11 cellular contexts compared by ENCODE assay signal in the genomic region with DNA sequence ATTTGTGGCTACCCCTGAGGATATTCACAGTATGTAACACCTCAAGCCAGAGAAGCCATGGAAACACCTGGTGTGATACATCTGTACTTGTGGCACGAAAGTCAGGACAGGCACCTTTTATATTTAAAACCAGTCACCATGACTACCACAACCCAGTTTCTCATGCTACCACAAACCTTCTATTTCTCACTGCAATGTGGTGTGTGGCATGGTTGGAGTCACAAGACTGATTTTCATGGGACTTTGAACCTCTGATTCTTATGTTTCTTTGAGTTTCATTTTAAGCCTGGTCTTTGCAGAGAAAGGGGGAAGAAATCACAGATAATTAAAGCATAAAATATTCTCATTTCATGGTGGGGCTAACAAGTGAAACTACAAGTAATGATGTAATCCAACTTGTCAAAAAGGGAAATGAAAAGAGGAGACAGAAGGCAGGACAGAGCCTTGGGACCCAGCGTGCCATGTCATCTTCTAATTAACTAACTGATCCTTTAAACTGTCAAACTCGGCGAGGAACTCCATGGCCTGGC.
DNase-seq lines count a peak whose midpoint lies in the region; ATAC-seq and TF ChIP-seq lines count a peak whose summit lies in the region.
"Had no signal": no experiment of that assay in that cellular context is flagged by ENCODE, and none has a peak within 500 bp of the region (broad histone marks: within the 10 kb centered on the region; RNA-seq: fewer than 3 reads in every experiment).

No MANE protein-coding gene starts in this region.

- no peaks in the 10 kb centered on the region for H3K9me3 ChIP-seq in Karpas-422 (ENCODE audit: low read length)
- H3K9me3 ChIP-seq: esophagus muscularis mucosa, vagina had no signal

- peak overlapping the region; percentile 71 for H3K9ac ChIP-seq in Karpas-422 (ENCODE audit: low read length)

- ATAC-seq in HG02763 (IDR thresholded peaks at IDR 0.05; ENCODE audit: unreplicated experiment) (peak; percentile 93), SK-N-SH treated with all-trans-retinoic acid at 6 μM for 48 hours (no peak)
- peak; percentile 43 for ATAC-seq in stimulated activated naive CD8-positive, alpha-beta T cell treated with anti-CD3 and anti-CD28 coated beads, Interleukin-15, Interleukin-2, amounts not matched to agents 100 U/mL and 50 U/mL, for 24 hours

- no peaks in the 10 kb centered on the region for H3K9me2 ChIP-seq in Karpas-422 (replicated peaks; ENCODE audit: insufficient read depth, low read length)

- H2AFZ ChIP-seq in Karpas-422 (ENCODE audit: low read length) = no peak overlapping the region

- peak overlapping the region; percentile 74 for H3K4me3 ChIP-seq in Karpas-422 (ENCODE audit: low read length)
- H3K4me3 ChIP-seq: esophagus muscularis mucosa, vagina had no signal

- no peaks in the 10 kb centered on the region for H3K27me3 ChIP-seq in Karpas-422 (ENCODE audit: low read length)
- H3K27me3 ChIP-seq: esophagus muscularis mucosa, vagina had no signal

- H4K20me1 ChIP-seq in Karpas-422 (ENCODE audit: insufficient read depth, low read depth, low read length) = no peaks in the 10 kb centered on the region

- DNase-seq in NCI-H82 (lab: John Stamatoyannopoulos, UW) (peak; percentile 12), NCI-H82 treated with DMSO at 0.1 percent for 48 hours (lab: John Stamatoyannopoulos, UW; ENCODE audit: unreplicated experiment) (no peak), Karpas-422 (peak; percentile 86), iPS-NIHi11 (ENCODE audit: low spot score) (no peak), T-helper 1 cell (no peak)
- no peak for DNase-seq in stimulated activated naive CD8-positive, alpha-beta T cell treated with anti-CD3 and anti-CD28 coated beads, Interleukin-15, Interleukin-2, amounts not matched to agents 100 U/mL and 50 U/mL, for 24 hours
- DNase-seq: NCI-H1092 treated with DMSO at 0.1 percent for 48 hours had no signal

- H3K36me3 ChIP-seq in Karpas-422 (ENCODE audit: insufficient read depth, low read length) = peaks cover 7% of the 10 kb centered on the region; the same call in 1 of the 2 replicates
- H3K36me3 ChIP-seq: esophagus muscularis mucosa, vagina had no signal

- H3K79me2 ChIP-seq in Karpas-422 (ENCODE audit: low read length) = peaks cover 8% of the 10 kb centered on the region; the same call in 1 of the 2 replicates

- peak overlapping the region; percentile 94 for H3K4me2 ChIP-seq in Karpas-422 (ENCODE audit: low read depth, low read length, poor library complexity, severe bottlenecking)

- peak overlapping the region; percentile 97 for H3K27ac ChIP-seq in Karpas-422 (ENCODE audit: low read length)
- H3K27ac ChIP-seq: esophagus muscularis mucosa, vagina had no signal

- H3K4me1 ChIP-seq in Karpas-422 (ENCODE audit: low read length) = peaks cover 58% of the 10 kb centered on the region

TF ChIP-seq in SK-N-SH treated with all-trans-retinoic acid at 6 μM for 48 hours, 23 proteins besides CTCF, POLR2A, EP300 and RAD21:
- no peak for TF ChIP-seq GLIS3 (CRISPR knock-in tag; IDR thresholded peaks at IDR 0.05)
- TF ChIP-seq BACH2 (CRISPR knock-in tag; IDR thresholded peaks at IDR 0.05; ENCODE audit: borderline replicate concordance) = no peak
- TF ChIP-seq PPARA (CRISPR knock-in tag; IDR thresholded peaks at IDR 0.05; ENCODE audit: borderline replicate concordance) = no peak
- TF ChIP-seq OSR1 (CRISPR knock-in tag; IDR thresholded peaks at IDR 0.05) = no peak
- no peak for TF ChIP-seq TOX (CRISPR knock-in tag; IDR thresholded peaks at IDR 0.05; ENCODE audit: borderline replicate concordance)
- TF ChIP-seq TCF4 (CRISPR knock-in tag; IDR thresholded peaks at IDR 0.05; ENCODE audit: borderline replicate concordance) = no peak
- TF ChIP-seq, protein P1, sequence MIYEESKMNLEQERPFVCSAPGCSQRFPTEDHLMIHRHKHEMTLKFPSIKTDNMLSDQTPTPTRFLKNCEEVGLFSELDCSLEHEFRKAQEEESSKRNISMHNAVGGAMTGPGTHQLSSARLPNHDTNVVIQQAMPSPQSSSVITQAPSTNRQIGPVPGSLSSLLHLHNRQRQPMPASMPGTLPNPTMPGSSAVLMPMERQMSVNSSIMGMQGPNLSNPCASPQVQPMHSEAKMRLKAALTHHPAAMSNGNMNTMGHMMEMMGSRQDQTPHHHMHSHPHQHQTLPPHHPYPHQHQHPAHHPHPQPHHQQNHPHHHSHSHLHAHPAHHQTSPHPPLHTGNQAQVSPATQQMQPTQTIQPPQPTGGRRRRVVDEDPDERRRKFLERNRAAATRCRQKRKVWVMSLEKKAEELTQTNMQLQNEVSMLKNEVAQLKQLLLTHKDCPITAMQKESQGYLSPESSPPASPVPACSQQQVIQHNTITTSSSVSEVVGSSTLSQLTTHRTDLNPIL (CRISPR knock-in tag; IDR thresholded peaks at IDR 0.05; ENCODE audit: low read depth) = no peak
- no peak for TF ChIP-seq RARB (CRISPR knock-in tag; IDR thresholded peaks at IDR 0.05)
- no peak for TF ChIP-seq ZNF8 (CRISPR knock-in tag; IDR thresholded peaks at IDR 0.05)
- TF ChIP-seq, protein P2, sequence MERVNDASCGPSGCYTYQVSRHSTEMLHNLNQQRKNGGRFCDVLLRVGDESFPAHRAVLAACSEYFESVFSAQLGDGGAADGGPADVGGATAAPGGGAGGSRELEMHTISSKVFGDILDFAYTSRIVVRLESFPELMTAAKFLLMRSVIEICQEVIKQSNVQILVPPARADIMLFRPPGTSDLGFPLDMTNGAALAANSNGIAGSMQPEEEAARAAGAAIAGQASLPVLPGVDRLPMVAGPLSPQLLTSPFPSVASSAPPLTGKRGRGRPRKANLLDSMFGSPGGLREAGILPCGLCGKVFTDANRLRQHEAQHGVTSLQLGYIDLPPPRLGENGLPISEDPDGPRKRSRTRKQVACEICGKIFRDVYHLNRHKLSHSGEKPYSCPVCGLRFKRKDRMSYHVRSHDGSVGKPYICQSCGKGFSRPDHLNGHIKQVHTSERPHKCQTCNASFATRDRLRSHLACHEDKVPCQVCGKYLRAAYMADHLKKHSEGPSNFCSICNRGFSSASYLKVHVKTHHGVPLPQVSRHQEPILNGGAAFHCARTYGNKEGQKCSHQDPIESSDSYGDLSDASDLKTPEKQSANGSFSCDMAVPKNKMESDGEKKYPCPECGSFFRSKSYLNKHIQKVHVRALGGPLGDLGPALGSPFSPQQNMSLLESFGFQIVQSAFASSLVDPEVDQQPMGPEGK (CRISPR knock-in tag; IDR thresholded peaks at IDR 0.05; ENCODE audit: borderline replicate concordance) = no peak
- no peak for TF ChIP-seq ZFP30 (CRISPR knock-in tag; IDR thresholded peaks at IDR 0.05)
- TF ChIP-seq ZFP3 (CRISPR knock-in tag; IDR thresholded peaks at IDR 0.05) = no peak
- TF ChIP-seq, protein P3, sequence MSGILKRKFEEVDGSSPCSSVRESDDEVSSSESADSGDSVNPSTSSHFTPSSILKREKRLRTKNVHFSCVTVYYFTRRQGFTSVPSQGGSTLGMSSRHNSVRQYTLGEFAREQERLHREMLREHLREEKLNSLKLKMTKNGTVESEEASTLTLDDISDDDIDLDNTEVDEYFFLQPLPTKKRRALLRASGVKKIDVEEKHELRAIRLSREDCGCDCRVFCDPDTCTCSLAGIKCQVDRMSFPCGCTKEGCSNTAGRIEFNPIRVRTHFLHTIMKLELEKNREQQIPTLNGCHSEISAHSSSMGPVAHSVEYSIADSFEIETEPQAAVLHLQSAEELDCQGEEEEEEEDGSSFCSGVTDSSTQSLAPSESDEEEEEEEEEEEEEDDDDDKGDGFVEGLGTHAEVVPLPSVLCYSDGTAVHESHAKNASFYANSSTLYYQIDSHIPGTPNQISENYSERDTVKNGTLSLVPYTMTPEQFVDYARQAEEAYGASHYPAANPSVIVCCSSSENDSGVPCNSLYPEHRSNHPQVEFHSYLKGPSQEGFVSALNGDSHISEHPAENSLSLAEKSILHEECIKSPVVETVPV (CRISPR knock-in tag; IDR thresholded peaks at IDR 0.05) = no peak
- no peak for TF ChIP-seq ESRRG (CRISPR knock-in tag; IDR thresholded peaks at IDR 0.05)
- no peak for TF ChIP-seq CSDC2 (CRISPR knock-in tag; IDR thresholded peaks at IDR 0.05)
- TF ChIP-seq ARNTL (CRISPR knock-in tag; IDR thresholded peaks at IDR 0.05; ENCODE audit: borderline replicate concordance, low read depth) = no peak
- TF ChIP-seq, protein P4, sequence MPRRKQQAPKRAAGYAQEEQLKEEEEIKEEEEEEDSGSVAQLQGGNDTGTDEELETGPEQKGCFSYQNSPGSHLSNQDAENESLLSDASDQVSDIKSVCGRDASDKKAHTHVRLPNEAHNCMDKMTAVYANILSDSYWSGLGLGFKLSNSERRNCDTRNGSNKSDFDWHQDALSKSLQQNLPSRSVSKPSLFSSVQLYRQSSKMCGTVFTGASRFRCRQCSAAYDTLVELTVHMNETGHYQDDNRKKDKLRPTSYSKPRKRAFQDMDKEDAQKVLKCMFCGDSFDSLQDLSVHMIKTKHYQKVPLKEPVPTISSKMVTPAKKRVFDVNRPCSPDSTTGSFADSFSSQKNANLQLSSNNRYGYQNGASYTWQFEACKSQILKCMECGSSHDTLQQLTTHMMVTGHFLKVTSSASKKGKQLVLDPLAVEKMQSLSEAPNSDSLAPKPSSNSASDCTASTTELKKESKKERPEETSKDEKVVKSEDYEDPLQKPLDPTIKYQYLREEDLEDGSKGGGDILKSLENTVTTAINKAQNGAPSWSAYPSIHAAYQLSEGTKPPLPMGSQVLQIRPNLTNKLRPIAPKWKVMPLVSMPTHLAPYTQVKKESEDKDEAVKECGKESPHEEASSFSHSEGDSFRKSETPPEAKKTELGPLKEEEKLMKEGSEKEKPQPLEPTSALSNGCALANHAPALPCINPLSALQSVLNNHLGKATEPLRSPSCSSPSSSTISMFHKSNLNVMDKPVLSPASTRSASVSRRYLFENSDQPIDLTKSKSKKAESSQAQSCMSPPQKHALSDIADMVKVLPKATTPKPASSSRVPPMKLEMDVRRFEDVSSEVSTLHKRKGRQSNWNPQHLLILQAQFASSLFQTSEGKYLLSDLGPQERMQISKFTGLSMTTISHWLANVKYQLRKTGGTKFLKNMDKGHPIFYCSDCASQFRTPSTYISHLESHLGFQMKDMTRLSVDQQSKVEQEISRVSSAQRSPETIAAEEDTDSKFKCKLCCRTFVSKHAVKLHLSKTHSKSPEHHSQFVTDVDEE (CRISPR knock-in tag; IDR thresholded peaks at IDR 0.05) = no peak
- TF ChIP-seq SNAI2 (CRISPR knock-in tag; IDR thresholded peaks at IDR 0.05) = no peak

Comparison
In these comparisons a context has a peak if more than half of its experiments do, and no peak if none do; other contexts are left out.
1. DNase-seq: peak in NCI-H82 (single experiment) and Karpas-422 (single experiment); none in NCI-H82 treated with DMSO at 0.1 percent for 48 hours (single experiment), stimulated activated naive CD8-positive, alpha-beta T cell treated with anti-CD3 and anti-CD28 coated beads, Interleukin-15, Interleukin-2, amounts not matched to agents 100 U/mL and 50 U/mL, for 24 hours (single experiment), iPS-NIHi11 (single experiment) and T-helper 1 cell (0 of 5).